20 cellular contexts compared by ENCODE assay signal in genomic region chr3:156493887-156494286, GRCh38.
DNase-seq lines count a peak whose midpoint lies in the region; ATAC-seq and TF ChIP-seq lines count a peak whose summit lies in the region.
"Had no signal": no experiment of that assay in that cellular context is flagged by ENCODE, and none has a peak within 500 bp of the region (broad histone marks: within the 10 kb centered on the region; RNA-seq: fewer than 3 reads in every experiment).

No MANE protein-coding gene starts in this region.

- H3K4me2 ChIP-seq in OCI-LY3 (ENCODE audit: low read length): peak overlapping the region; percentile 54
- H3K4me2 ChIP-seq: SK-N-SH had no signal

- BruUV-seq in MCF 10A (replicated peaks; lab: Mats Ljungman, UMichigan): no TSS peak

- no peak overlapping the region for H3K27ac Mint-ChIP-seq in activated CD8-positive, alpha-beta T cell treated with anti-CD3 and anti-CD28 coated beads for 36 hours
- no peak overlapping the region for H3K27ac Mint-ChIP-seq in MCF 10A (ENCODE audit: low read depth, unreplicated experiment)
- H3K27ac Mint-ChIP-seq: CD4-positive, CD25-positive, alpha-beta regulatory T cell; HFFc6 had no signal

- no peaks in the 10 kb centered on the region for H4K20me1 ChIP-seq in OCI-LY3 (ENCODE audit: insufficient read depth, low read length)

- H3K36me3 ChIP-seq in OCI-LY3 (replicated peaks; ENCODE audit: low read depth, low read length) (no peaks in the 10 kb centered on the region), thoracic aorta (no peaks in the 10 kb centered on the region)
- H3K36me3 ChIP-seq: BE2C had no signal

- peak; percentile 41 for ATAC-seq in GM18502 (IDR thresholded peaks at IDR 0.05; ENCODE audit: poor library complexity, unreplicated experiment)
- ATAC-seq in GM21619 (IDR thresholded peaks at IDR 0.05; ENCODE audit: unreplicated experiment): peak; percentile 41
- ATAC-seq in thoracic aorta (ENCODE audit: insufficient number of reproducible peaks, low FRiP score, low read depth): no peak
- no peak for ATAC-seq in activated CD8-positive, alpha-beta T cell treated with anti-CD3 and anti-CD28 coated beads for 36 hours
- ATAC-seq in HG02840 (IDR thresholded peaks at IDR 0.05; ENCODE audit: low FRiP score, unreplicated experiment): no peak
- ATAC-seq: PC-3 had no signal

- H3K27me3 ChIP-seq in OCI-LY3 (ENCODE audit: low read depth, low read length) (no peaks in the 10 kb centered on the region), thoracic aorta (replicated peaks; ENCODE audit: insufficient read depth) (no peaks in the 10 kb centered on the region)
- H3K27me3 ChIP-seq: BE2C had no signal

- H3K79me2 ChIP-seq in OCI-LY3 (ENCODE audit: low read length): no peaks in the 10 kb centered on the region

- no peak for TF ChIP-seq CTCF in OCI-LY3 (IDR thresholded peaks at IDR 0.05; ENCODE audit: low read depth, low read length)
- TF ChIP-seq CTCF in thoracic aorta (IDR thresholded peaks at IDR 0.05): no peak
- TF ChIP-seq CTCF in activated CD8-positive, alpha-beta T cell treated with anti-CD3 and anti-CD28 coated beads for 36 hours (IDR thresholded peaks at IDR 0.05): no peak
- TF ChIP-seq CTCF in MCF 10A (IDR thresholded peaks at IDR 0.05; ENCODE audit: unreplicated experiment): no peak

- POLR2A ChIA-PET in activated CD8-positive, alpha-beta T cell treated with anti-CD3 and anti-CD28 coated beads for 36 hours (lab: Charles Lee): no interaction called here
- POLR2A ChIA-PET in MCF 10A (lab: Yijun Ruan, JAX): no interaction called here

- H3K4me1 Mint-ChIP-seq in activated CD8-positive, alpha-beta T cell treated with anti-CD3 and anti-CD28 coated beads for 36 hours (ENCODE audit: low read depth): no peaks in the 10 kb centered on the region
- H3K4me1 Mint-ChIP-seq in MCF 10A (ENCODE audit: insufficient read depth, unreplicated experiment): no peaks in the 10 kb centered on the region

- H3K9ac ChIP-seq in OCI-LY3 (ENCODE audit: low read length): no peak overlapping the region
- H3K9ac ChIP-seq: SK-N-SH had no signal

- intact Hi-C loops in activated CD8-positive, alpha-beta T cell treated with anti-CD3 and anti-CD28 coated beads for 36 hours (cut with micrococcal nuclease): no loop called here
- intact Hi-C loops in MCF 10A (cut with micrococcal nuclease): no loop called here

- H3K27ac ChIP-seq in OCI-LY3 (ENCODE audit: low read length) (peak overlapping the region; percentile 31), thoracic aorta (peak overlapping the region; percentile 36 to 49)

- no peak overlapping the region for H3K4me3 Mint-ChIP-seq in activated CD8-positive, alpha-beta T cell treated with anti-CD3 and anti-CD28 coated beads for 36 hours
- H3K4me3 Mint-ChIP-seq in MCF 10A (ENCODE audit: unreplicated experiment): no peak overlapping the region
- H3K4me3 Mint-ChIP-seq: CD4-positive, CD25-positive, alpha-beta regulatory T cell; HFFc6 had no signal

- peak overlapping the region; percentile 4; the same call in 1 of the 2 replicates for H3K4me3 ChIP-seq in OCI-LY3 (ENCODE audit: low read length)
- H3K4me3 ChIP-seq in thoracic aorta: no peak overlapping the region

- H2AFZ ChIP-seq in OCI-LY3 (ENCODE audit: low read depth, low read length): peak overlapping the region; percentile 58; the same call in 1 of the 2 replicates

- H3K27me3 Mint-ChIP-seq in activated CD8-positive, alpha-beta T cell treated with anti-CD3 and anti-CD28 coated beads for 36 hours: no peaks in the 10 kb centered on the region
- peaks cover 25% of the 10 kb centered on the region for H3K27me3 Mint-ChIP-seq in MCF 10A (ENCODE audit: insufficient read depth, unreplicated experiment)
- H3K27me3 Mint-ChIP-seq: CD4-positive, CD25-positive, alpha-beta regulatory T cell had no signal

- H3K9me3 ChIP-seq in OCI-LY3 (ENCODE audit: insufficient read depth, low read length) (no peaks in the 10 kb centered on the region), thoracic aorta (no peaks in the 10 kb centered on the region)
- H3K9me3 ChIP-seq: BE2C, Caco-2, SK-N-SH had no signal

- H3K4me1 ChIP-seq in OCI-LY3 (ENCODE audit: low read length): peaks cover 41% of the 10 kb centered on the region
- peaks cover 19 to 54% of the 10 kb centered on the region in 2 donors for H3K4me1 ChIP-seq in thoracic aorta (ENCODE audit: control insufficient read depth in 1 of 2, low read depth in 2 of 2)
- H3K4me1 ChIP-seq: Caco-2 had no signal

- DNase-seq in thoracic aorta (ENCODE audit: low spot score) (no peak), MCF 10A (ENCODE audit: unreplicated experiment) (no peak)
- no peak for DNase-seq in activated CD8-positive, alpha-beta T cell treated with anti-CD3 and anti-CD28 coated beads for 36 hours
- DNase-seq: BE2C; Caco-2; CD4-positive, CD25-positive, alpha-beta regulatory T cell; GF-D8; HFFc6; Kasumi-1; NCI-H1105 treated with DMSO at 0.1 percent for 48 hours; NCI-H1694 treated with DMSO at 0.1 percent for 48 hours; NCI-H748 treated with DMSO at 0.1 percent for 48 hours; PC-3; RPMI8226; SHP77 treated with DMSO at 0.1 percent for 48 hours; SK-N-SH had no signal

- no peaks in the 10 kb centered on the region for H3K36me3 Mint-ChIP-seq in activated CD8-positive, alpha-beta T cell treated with anti-CD3 and anti-CD28 coated beads for 36 hours (ENCODE audit: low read depth)
- H3K36me3 Mint-ChIP-seq in MCF 10A (ENCODE audit: insufficient read depth, unreplicated experiment): no peaks in the 10 kb centered on the region
- H3K36me3 Mint-ChIP-seq: CD4-positive, CD25-positive, alpha-beta regulatory T cell had no signal

- CTCF ChIA-PET in activated CD8-positive, alpha-beta T cell treated with anti-CD3 and anti-CD28 coated beads for 36 hours (lab: Charles Lee): no interaction called here
- CTCF ChIA-PET in MCF 10A (lab: Yijun Ruan, JAX): interaction anchor here (0.8 kb wide), 1 partner anchor 44 kb away, joined by 4 read pairs; no protein-coding TSS in a partner anchor

- H3K9me3 Mint-ChIP-seq in activated CD8-positive, alpha-beta T cell treated with anti-CD3 and anti-CD28 coated beads for 36 hours: no peaks in the 10 kb centered on the region
- H3K9me3 Mint-ChIP-seq in MCF 10A (ENCODE audit: unreplicated experiment): peaks cover 7% of the 10 kb centered on the region

Comparison
In these comparisons a context has a peak if more than half of its experiments do, and no peak if none do; other contexts are left out.
1. ATAC-seq: peak in GM18502 (single experiment) and GM21619 (single experiment); none in thoracic aorta (single experiment), activated CD8-positive, alpha-beta T cell treated with anti-CD3 and anti-CD28 coated beads for 36 hours (single experiment) and HG02840 (single experiment).